In the genomic region with DNA sequence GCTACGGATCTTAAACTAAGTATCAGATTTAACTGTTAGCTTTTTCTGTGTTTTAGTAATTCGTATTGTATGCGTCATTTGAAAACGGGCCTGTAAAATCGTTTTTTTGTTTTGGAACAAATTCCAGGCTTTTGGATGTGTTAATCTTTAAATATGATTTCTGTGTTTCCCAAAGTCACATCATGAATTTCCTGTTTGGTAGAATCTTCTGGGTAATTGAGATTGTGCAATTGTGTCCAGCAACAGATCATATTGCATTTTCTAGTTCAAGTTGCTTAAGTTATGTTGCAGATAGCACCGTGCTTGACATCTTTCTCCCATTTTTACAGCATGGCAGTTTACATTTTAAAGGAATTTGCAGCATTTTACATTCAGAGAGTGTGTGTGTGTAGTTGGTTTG, we compare ENCODE assay signal across 8 cellular contexts. TPM values are rescaled to one million over a fixed set of nuclear protein-coding genes. Genes with fewer than 3 reads are reported as not detected.
DNase-seq lines count a peak whose midpoint lies in the region; ATAC-seq, FAIRE-seq and TF ChIP-seq lines count a peak whose summit lies in the region.

No MANE protein-coding gene starts in this region.

- no peak for TF ChIP-seq POLR2A in A549 (IDR thresholded peaks at IDR 0.05; ENCODE audit: low read length)

- FAIRE-seq in A549 (lab: Jason Lieb, UNC) (no peak), small intestine (lab: Jason Lieb, UNC) (no peak)

- no peak for TF ChIP-seq RAD21 in A549 (conservative IDR thresholded peaks at IDR 0.05 in 1 of 2, IDR thresholded peaks at IDR 0.05 in 1 of 2)

- H3K27me3 ChIP-seq in small intestine (ENCODE audit: control insufficient read depth in 2 of 2, insufficient read depth in 2 of 2, low read length in 2 of 2) = no peaks in the 10 kb centered on the region

- H3K4me1 ChIP-seq in A549 (peaks cover 17% of the 10 kb centered on the region; the same call in 2 of the 3 replicates), small intestine (ENCODE audit: control insufficient read depth in 2 of 2, insufficient read depth in 1 of 2, low read depth in 1 of 2, low read length in 1 of 2) (peaks cover 2 to 11% of the 10 kb centered on the region in 2 donors)

- no peak for ATAC-seq in A549
- ATAC-seq in T-cell (replicated peaks in 1 of 4) = no peak

- H3K27ac ChIP-seq in A549 (peak overlapping the region; percentile 88 to 99; a peak in 5 of 6 replicates), small intestine (ENCODE audit: low read depth in 1 of 2, low read length in 1 of 2) (no peak overlapping the region)

- no peak for TF ChIP-seq CTCF in A549 (IDR thresholded peaks at IDR 0.05)
- TF ChIP-seq CTCF in fibroblast of villous mesenchyme (IDR thresholded peaks at IDR 0.05; ENCODE audit: insufficient read depth, low read depth, low read length) = no peak

- no peaks in the 10 kb centered on the region for H3K36me3 ChIP-seq in small intestine (ENCODE audit: control insufficient read depth in 2 of 2, insufficient read depth in 2 of 2, low read length in 2 of 2)

- peaks cover 48 to 52% (median 52%) of the 10 kb centered on the region in 3 donors for H3K4me1 Mint-ChIP-seq in T-cell

- H3K36me3 Mint-ChIP-seq in T-cell = peaks cover 7% of the 10 kb centered on the region

- peaks cover 10 to 12% of the 10 kb centered on the region in 2 donors for H3K27me3 Mint-ChIP-seq in T-cell

- H3K9me3 ChIP-seq in A549 (no peaks in the 10 kb centered on the region), small intestine (ENCODE audit: control insufficient read depth, low read depth) (no peaks in the 10 kb centered on the region)

- H3K27ac Mint-ChIP-seq in T-cell = peak overlapping the region; percentile 81 to 84

- TF ChIP-seq EP300 in A549 (IDR thresholded peaks at IDR 0.05) = no peak

- POLR2A ChIA-PET in A549 (lab: Yijun Ruan, JAX) = interaction anchor here (2.9 kb wide), 1 partner anchor 109 kb away, joined by 13 read pairs; the partner anchor contains the start of gene SRPK1
- POLR2A ChIA-PET in T-cell (lab: Charles Lee) = interaction anchor here (0.5 to 1.3 kb wide), 2 partner anchors 68 to 114 kb away, joined by 4 to 12 read pairs; no protein-coding TSS in a partner anchor

- H3K4me3 ChIP-seq in A549 = peak overlapping the region; percentile 97
- peak overlapping the region; percentile 99 for H3K4me3 ChIP-seq in fibroblast of villous mesenchyme (ENCODE audit: low read depth, low read length)
- H3K4me3 ChIP-seq in small intestine (ENCODE audit: low read depth in 1 of 2, low read length in 2 of 2) = peak overlapping the region in 1 of 2 donors; percentile 83

- DNase-seq in A549 (ENCODE audit: low read depth in 1 of 2, low spot score in 1 of 2) (peak in 1 of 2 experiments; percentile 4), H4 (ENCODE audit: low spot score) (peak; percentile 33), T-cell (no peak), fibroblast of villous mesenchyme (ENCODE audit: low read depth) (peak; percentile 93), small intestine (peak; percentile 36), ecto neural progenitor cell (ENCODE audit: low spot score) (no peak), islet precursor cell (no peak)
- no peak for DNase-seq in stimulated activated CD4-positive, alpha-beta T cell treated with anti-CD3 and anti-CD28 coated beads, Interleukin-4, amount 100 ng/mL, for 1 hour

- CTCF ChIA-PET in A549 (lab: Yijun Ruan, JAX) (interaction anchor here (1.2 to 5.3 kb wide), 2 partner anchors 55 to 65 kb away, joined by 3 to 84 read pairs; no protein-coding TSS in a partner anchor), T-cell (lab: Charles Lee) (interaction anchor here (0.6 to 5.4 kb wide), 9 partner anchors 8 to 507 kb away, joined by 3 to 65 read pairs (median 4); partner anchors contain the start of gene MAPK13 (in 1 of the 2))

- H3K4me2 ChIP-seq in A549 = peak overlapping the region; percentile 91

- WGBS in A549 (ENCODE audit: missing lambda C conversion rate) = 14% methylated on average over 6 of the region's 6 CpGs
- WGBS in small intestine, 3 donors = 1 to 4% (median 4%) methylated on average over 6 of the region's 6 CpGs

- no peaks in the 10 kb centered on the region for H3K9me3 Mint-ChIP-seq in T-cell

- peak overlapping the region; percentile 88 to 94 (median 90) for H3K4me3 Mint-ChIP-seq in T-cell

TF ChIP-seq in A549, 52 proteins besides CTCF, POLR2A, EP300 and RAD21:
- TF ChIP-seq CEBPB (IDR thresholded peaks at IDR 0.05) (peak; percentile 56 to 71; a peak in 3 of 4 replicates), MYC (IDR thresholded peaks at IDR 0.05; ENCODE audit: borderline replicate concordance, low read length) (no peak)

RNA-seq across cellular contexts. Expression of gene MAPK14, which starts 1.9 kb away (rescaled TPM):
- polyA plus RNA-seq in A549 (2011; rRNA removed) (36.7 and 40.2 TPM in 2 replicates), A549 (2017; fragmentation: RNase III; extraction: RNeasy Plus Mini Kit Qiagen cat#74134 plus additional on column Dnase treatment) (19.4 to 20.5 TPM (median 19.9 TPM) in 3 replicates), small intestine (10 to 100 TPM; 22.4 to 40.0 (median 24.3) TPM)
- polyA plus RNA-seq in A549 (2012; cell fraction: cytosol; rRNA removed) = 9.5 and 11.9 TPM in 2 replicates
- polyA plus RNA-seq in A549 (2012; cell fraction: nucleus; rRNA removed) = 16.9 and 27.0 TPM in 2 replicates
- 31.3 and 35.0 TPM in 2 replicates for polyA minus RNA-seq in A549 (2011; rRNA and poly(A)+ RNA removed)
- 35.7 and 37.6 TPM in 2 replicates for total RNA-seq in H4 (2014; rRNA removed; shearing (Covaris generic))
- total RNA-seq in T-cell (10 to 100 TPM; 49.3 to 64.5 (median 60.3) TPM), fibroblast of villous mesenchyme (51.9 and 86.8 TPM in 2 replicates)

RNA-seq across cellular contexts. Expression of gene SLC26A8, which starts 5.0 kb away (rescaled TPM):
- polyA plus RNA-seq in A549 (2011; rRNA removed) (not detected in 2 replicates), A549 (2017; fragmentation: RNase III; extraction: RNeasy Plus Mini Kit Qiagen cat#74134 plus additional on column Dnase treatment) (not detected in 3 replicates), small intestine (under 1 TPM in 1 of 3 donors, not detected in 2; 0.16 TPM)
- not detected in 2 replicates for polyA plus RNA-seq in A549 (2012; cell fraction: cytosol; rRNA removed)
- polyA plus RNA-seq in A549 (2012; cell fraction: nucleus; rRNA removed) = not detected in 2 replicates
- polyA minus RNA-seq in A549 (2011; rRNA and poly(A)+ RNA removed) = not detected in 2 replicates
- total RNA-seq in H4 (2014; rRNA removed; shearing (Covaris generic)) = 0.04 TPM in 1 of 2 replicates, not detected in the other
- total RNA-seq in T-cell (not detected), fibroblast of villous mesenchyme (not detected in 2 replicates)

Comparison
In these comparisons a context has a peak if more than half of its experiments do, and no peak if none do; other contexts are left out.
1. DNase-seq: peak in H4 (single experiment), fibroblast of villous mesenchyme (single experiment) and small intestine (single experiment); none in T-cell (0 of 34), stimulated activated CD4-positive, alpha-beta T cell treated with anti-CD3 and anti-CD28 coated beads, Interleukin-4, amount 100 ng/mL, for 1 hour (single experiment), ecto neural progenitor cell (single experiment) and islet precursor cell (single experiment).
2. H3K27ac ChIP-seq: peak in A549 (2 of 2); none in small intestine (0 of 2).